Comparison of ENCODE assay signal across 1 cellular context in the genomic region with DNA sequence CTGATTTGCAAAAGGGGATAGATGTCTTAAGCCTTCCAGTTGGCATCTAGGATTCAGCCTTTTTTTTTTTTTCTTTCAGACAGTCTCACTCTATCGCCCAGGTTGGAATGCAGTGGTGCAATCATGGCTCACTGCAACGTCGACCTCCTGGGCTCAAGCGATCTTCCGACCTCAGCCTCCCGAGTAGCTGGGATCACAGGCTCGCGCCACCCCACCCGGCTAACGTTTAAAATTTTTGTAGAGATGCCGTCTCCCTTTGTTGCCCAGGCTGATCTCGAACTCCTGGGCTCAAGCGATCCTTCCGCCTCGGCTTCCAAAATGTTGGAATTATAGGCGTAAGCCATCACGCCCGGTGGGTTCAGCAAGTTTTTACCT.
TF ChIP-seq lines count a peak whose summit lies in the region.

No MANE protein-coding gene starts in this region.

TF ChIP-seq in HepG2, 621 proteins besides CTCF, POLR2A, EP300 and RAD21 (continued from another document):
- TF ChIP-seq, protein P1, sequence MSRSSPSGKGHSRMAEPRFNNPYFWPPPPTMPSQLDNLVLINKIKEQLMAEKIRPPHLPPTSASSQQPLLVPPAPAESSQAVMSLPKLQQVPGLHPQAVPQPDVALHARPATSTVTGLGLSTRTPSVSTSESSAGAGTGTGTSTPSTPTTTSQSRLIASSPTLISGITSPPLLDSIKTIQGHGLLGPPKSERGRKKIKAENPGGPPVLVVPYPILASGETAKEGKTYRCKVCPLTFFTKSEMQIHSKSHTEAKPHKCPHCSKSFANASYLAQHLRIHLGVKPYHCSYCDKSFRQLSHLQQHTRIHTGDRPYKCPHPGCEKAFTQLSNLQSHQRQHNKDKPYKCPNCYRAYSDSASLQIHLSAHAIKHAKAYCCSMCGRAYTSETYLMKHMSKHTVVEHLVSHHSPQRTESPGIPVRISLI (CRISPR knock-in tag; IDR thresholded peaks at IDR 0.05; ENCODE audit: borderline replicate concordance), result peak; percentile 71
- TF ChIP-seq, protein P2, sequence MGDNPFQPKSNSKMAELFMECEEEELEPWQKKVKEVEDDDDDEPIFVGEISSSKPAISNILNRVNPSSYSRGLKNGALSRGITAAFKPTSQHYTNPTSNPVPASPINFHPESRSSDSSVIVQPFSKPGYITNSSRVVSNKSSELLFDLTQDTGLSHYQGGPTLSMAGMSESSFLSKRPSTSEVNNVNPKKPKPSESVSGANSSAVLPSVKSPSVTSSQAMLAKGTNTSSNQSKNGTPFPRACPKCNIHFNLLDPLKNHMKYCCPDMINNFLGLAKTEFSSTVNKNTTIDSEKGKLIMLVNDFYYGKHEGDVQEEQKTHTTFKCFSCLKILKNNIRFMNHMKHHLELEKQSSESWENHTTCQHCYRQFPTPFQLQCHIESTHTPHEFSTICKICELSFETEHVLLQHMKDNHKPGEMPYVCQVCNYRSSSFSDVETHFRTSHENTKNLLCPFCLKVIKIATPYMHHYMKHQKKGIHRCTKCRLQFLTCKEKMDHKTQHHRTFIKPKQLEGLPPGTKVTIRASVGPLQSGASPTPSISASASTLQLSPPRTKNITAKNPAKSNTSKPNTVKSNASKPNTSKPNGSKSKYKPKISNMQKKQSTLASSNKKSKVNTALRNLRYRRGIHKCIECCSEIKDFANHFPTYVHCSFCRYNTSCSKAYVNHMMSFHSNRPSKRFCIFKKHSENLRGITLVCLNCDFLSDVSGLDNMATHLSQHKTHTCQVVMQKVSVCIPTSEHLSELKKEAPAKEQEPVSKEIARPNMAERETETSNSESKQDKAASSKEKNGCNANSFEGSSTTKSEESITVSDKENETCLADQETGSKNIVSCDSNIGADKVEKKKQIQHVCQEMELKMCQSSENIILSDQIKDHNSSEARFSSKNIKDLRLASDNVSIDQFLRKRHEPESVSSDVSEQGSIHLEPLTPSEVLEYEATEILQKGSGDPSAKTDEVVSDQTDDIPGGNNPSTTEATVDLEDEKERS (CRISPR knock-in tag; IDR thresholded peaks at IDR 0.05), result peak; percentile 95
- TF ChIP-seq TARDBP (CRISPR knock-in tag; IDR thresholded peaks at IDR 0.05), result peak; percentile 55; the same call in 1 of the 2 replicates
- peak; percentile 56; the same call in 1 of the 2 replicates for TF ChIP-seq PHF21A (CRISPR knock-in tag; IDR thresholded peaks at IDR 0.05)
- TF ChIP-seq, protein P3, sequence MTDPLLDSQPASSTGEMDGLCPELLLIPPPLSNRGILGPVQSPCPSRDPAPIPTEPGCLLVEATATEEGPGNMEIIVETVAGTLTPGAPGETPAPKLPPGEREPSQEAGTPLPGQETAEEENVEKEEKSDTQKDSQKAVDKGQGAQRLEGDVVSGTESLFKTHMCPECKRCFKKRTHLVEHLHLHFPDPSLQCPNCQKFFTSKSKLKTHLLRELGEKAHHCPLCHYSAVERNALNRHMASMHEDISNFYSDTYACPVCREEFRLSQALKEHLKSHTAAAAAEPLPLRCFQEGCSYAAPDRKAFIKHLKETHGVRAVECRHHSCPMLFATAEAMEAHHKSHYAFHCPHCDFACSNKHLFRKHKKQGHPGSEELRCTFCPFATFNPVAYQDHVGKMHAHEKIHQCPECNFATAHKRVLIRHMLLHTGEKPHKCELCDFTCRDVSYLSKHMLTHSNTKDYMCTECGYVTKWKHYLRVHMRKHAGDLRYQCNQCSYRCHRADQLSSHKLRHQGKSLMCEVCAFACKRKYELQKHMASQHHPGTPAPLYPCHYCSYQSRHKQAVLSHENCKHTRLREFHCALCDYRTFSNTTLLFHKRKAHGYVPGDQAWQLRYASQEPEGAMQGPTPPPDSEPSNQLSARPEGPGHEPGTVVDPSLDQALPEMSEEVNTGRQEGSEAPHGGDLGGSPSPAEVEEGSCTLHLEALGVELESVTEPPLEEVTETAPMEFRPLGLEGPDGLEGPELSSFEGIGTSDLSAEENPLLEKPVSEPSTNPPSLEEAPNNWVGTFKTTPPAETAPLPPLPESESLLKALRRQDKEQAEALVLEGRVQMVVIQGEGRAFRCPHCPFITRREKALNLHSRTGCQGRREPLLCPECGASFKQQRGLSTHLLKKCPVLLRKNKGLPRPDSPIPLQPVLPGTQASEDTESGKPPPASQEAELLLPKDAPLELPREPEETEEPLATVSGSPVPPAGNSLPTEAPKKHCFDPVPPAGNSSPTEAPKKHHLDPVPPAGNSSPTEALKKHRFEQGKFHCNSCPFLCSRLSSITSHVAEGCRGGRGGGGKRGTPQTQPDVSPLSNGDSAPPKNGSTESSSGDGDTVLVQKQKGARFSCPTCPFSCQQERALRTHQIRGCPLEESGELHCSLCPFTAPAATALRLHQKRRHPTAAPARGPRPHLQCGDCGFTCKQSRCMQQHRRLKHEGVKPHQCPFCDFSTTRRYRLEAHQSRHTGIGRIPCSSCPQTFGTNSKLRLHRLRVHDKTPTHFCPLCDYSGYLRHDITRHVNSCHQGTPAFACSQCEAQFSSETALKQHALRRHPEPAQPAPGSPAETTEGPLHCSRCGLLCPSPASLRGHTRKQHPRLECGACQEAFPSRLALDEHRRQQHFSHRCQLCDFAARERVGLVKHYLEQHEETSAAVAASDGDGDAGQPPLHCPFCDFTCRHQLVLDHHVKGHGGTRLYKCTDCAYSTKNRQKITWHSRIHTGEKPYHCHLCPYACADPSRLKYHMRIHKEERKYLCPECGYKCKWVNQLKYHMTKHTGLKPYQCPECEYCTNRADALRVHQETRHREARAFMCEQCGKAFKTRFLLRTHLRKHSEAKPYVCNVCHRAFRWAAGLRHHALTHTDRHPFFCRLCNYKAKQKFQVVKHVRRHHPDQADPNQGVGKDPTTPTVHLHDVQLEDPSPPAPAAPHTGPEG (CRISPR knock-in tag; IDR thresholded peaks at IDR 0.05), result peak; percentile 64; the same call in 1 of the 2 replicates
- no peak for TF ChIP-seq ZNF746 (CRISPR knock-in tag; IDR thresholded peaks at IDR 0.05)
- TF ChIP-seq ZFX (CRISPR knock-in tag; IDR thresholded peaks at IDR 0.05; ENCODE audit: low read depth), result no peak
- 0 out of 2 replicates have a peak, but pooled peaks have one; percentile 58 for TF ChIP-seq SNAPC2 (CRISPR knock-in tag; IDR thresholded peaks at IDR 0.05)
- 0 out of 2 replicates have a peak, but pooled peaks have one; percentile 20 for TF ChIP-seq NFATC3 (CRISPR knock-in tag; IDR thresholded peaks at IDR 0.05)
- TF ChIP-seq, protein P4, sequence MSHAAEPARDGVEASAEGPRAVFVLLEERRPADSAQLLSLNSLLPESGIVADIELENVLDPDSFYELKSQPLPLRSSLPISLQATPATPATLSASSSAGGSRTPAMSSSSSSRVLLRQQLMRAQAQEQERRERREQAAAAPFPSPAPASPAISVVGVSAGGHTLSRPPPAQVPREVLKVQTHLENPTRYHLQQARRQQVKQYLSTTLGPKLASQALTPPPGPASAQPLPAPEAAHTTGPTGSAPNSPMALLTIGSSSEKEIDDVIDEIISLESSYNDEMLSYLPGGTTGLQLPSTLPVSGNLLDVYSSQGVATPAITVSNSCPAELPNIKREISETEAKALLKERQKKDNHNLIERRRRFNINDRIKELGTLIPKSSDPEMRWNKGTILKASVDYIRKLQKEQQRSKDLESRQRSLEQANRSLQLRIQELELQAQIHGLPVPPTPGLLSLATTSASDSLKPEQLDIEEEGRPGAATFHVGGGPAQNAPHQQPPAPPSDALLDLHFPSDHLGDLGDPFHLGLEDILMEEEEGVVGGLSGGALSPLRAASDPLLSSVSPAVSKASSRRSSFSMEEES (CRISPR knock-in tag; IDR thresholded peaks at IDR 0.05), result peak; percentile 9; the same call in 1 of the 2 replicates
- TF ChIP-seq, protein P5, sequence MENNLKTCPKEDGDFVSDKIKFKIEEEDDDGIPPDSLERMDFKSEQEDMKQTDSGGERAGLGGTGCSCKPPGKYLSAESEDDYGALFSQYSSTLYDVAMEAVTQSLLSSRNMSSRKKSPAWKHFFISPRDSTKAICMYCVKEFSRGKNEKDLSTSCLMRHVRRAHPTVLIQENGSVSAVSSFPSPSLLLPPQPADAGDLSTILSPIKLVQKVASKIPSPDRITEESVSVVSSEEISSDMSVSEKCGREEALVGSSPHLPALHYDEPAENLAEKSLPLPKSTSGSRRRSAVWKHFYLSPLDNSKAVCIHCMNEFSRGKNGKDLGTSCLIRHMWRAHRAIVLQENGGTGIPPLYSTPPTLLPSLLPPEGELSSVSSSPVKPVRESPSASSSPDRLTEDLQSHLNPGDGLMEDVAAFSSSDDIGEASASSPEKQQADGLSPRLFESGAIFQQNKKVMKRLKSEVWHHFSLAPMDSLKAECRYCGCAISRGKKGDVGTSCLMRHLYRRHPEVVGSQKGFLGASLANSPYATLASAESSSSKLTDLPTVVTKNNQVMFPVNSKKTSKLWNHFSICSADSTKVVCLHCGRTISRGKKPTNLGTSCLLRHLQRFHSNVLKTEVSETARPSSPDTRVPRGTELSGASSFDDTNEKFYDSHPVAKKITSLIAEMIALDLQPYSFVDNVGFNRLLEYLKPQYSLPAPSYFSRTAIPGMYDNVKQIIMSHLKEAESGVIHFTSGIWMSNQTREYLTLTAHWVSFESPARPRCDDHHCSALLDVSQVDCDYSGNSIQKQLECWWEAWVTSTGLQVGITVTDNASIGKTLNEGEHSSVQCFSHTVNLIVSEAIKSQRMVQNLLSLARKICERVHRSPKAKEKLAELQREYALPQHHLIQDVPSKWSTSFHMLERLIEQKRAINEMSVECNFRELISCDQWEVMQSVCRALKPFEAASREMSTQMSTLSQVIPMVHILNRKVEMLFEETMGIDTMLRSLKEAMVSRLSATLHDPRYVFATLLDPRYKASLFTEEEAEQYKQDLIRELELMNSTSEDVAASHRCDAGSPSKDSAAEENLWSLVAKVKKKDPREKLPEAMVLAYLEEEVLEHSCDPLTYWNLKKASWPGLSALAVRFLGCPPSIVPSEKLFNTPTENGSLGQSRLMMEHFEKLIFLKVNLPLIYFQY (CRISPR knock-in tag; IDR thresholded peaks at IDR 0.05; ENCODE audit: borderline replicate concordance), result 0 out of 2 replicates have a peak, but pooled peaks have one; percentile 23
- 0 out of 2 replicates have a peak, but pooled peaks have one; percentile 11 for TF ChIP-seq NCOA2 (CRISPR knock-in tag; IDR thresholded peaks at IDR 0.05)
- TF ChIP-seq, protein P6, sequence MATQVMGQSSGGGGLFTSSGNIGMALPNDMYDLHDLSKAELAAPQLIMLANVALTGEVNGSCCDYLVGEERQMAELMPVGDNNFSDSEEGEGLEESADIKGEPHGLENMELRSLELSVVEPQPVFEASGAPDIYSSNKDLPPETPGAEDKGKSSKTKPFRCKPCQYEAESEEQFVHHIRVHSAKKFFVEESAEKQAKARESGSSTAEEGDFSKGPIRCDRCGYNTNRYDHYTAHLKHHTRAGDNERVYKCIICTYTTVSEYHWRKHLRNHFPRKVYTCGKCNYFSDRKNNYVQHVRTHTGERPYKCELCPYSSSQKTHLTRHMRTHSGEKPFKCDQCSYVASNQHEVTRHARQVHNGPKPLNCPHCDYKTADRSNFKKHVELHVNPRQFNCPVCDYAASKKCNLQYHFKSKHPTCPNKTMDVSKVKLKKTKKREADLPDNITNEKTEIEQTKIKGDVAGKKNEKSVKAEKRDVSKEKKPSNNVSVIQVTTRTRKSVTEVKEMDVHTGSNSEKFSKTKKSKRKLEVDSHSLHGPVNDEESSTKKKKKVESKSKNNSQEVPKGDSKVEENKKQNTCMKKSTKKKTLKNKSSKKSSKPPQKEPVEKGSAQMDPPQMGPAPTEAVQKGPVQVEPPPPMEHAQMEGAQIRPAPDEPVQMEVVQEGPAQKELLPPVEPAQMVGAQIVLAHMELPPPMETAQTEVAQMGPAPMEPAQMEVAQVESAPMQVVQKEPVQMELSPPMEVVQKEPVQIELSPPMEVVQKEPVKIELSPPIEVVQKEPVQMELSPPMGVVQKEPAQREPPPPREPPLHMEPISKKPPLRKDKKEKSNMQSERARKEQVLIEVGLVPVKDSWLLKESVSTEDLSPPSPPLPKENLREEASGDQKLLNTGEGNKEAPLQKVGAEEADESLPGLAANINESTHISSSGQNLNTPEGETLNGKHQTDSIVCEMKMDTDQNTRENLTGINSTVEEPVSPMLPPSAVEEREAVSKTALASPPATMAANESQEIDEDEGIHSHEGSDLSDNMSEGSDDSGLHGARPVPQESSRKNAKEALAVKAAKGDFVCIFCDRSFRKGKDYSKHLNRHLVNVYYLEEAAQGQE (IDR thresholded peaks at IDR 0.05; ENCODE audit: borderline replicate concordance in 1 of 2, low read depth in 1 of 2, low read length in 2 of 2), result 0 out of 4 replicates have a peak, but pooled peaks of 1 of the 2 experiments have one; percentile 17
